In genomic region chr6:147735924-147736323, GRCh38 we compare ENCODE assay signal across 21 cellular contexts.
"Had no signal": no experiment of that assay in that cellular context is flagged by ENCODE, and none has a peak within 500 bp of the region (broad histone marks: within the 10 kb centered on the region; RNA-seq: fewer than 3 reads in every experiment).

No MANE protein-coding gene starts in this region.

- H3K27ac ChIP-seq: SJSA1, SK-N-MC had no signal

- H3K27ac Mint-ChIP-seq: IgD-negative memory B cell had no signal

- H3K4me3 Mint-ChIP-seq: IgD-negative memory B cell had no signal

- H3K36me3 Mint-ChIP-seq: IgD-negative memory B cell had no signal

- DNase-seq: Karpas-422, KG1, MM.1S, NCI-H1092 treated with DMSO at 0.1 percent for 48 hours, NCI-H1436, NCI-H187, NCI-H2029, NCI-H2081 treated with DMSO at 0.1 percent for 48 hours, NCI-H226, NCI-H446, NCI-H510A, NCI-H524 treated with DMSO at 0.1 percent for 48 hours, NCI-H69, NCI-H774, Right ventricle myocardium superior, RPMI8226, SIG-M5 had no signal

- H3K27me3 ChIP-seq: SJSA1 had no signal

- FAIRE-seq: RCC 7860 had no signal

- H3K4me1 ChIP-seq: SJSA1 had no signal

- H3K9me3 ChIP-seq: SJSA1 had no signal

- H3K36me3 ChIP-seq: SJSA1 had no signal

- H3K4me1 Mint-ChIP-seq: IgD-negative memory B cell had no signal

- H3K4me3 ChIP-seq: SJSA1, SK-N-MC had no signal
